13 cellular contexts compared by ENCODE assay signal in the genomic region with DNA sequence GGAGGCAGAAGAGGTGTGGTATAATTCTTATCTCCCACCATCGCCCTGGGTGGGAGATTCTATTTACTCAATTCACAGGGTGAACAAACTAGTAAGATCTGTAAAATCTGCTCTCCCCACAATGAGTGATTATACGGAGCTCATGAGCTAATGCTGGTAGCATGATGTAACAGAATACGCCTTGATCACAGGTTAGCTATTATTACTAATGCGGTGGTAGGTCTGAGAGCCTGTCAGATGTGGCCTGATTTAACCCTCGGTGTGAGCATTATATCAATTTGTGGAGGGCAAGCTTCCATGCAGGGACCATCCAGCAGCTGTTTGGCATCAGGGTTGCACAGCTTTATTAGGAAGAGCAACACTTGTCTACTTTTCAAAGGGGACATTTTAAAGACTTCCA. TPM values are rescaled to one million over a fixed set of nuclear protein-coding genes. Genes with fewer than 3 reads are reported as not detected.
DNase-seq lines count a peak whose midpoint lies in the region; ATAC-seq lines count a peak whose summit lies in the region.
"Had no signal": no experiment of that assay in that cellular context is flagged by ENCODE, and none has a peak within 500 bp of the region (broad histone marks: within the 10 kb centered on the region; RNA-seq: fewer than 3 reads in every experiment).

No MANE protein-coding gene starts in this region.

- intact Hi-C loops in sciatic nerve (cut with DNase I) (no loop called here), cardiac septum (cut with DNase I) (no loop called here)

- DNase-seq in DMS 273 treated with DMSO at 0.1 percent for 48 hours (lab: John Stamatoyannopoulos, UW) (peak; percentile 99), NCI-H2171 treated with DMSO at 0.1 percent for 48 hours (lab: John Stamatoyannopoulos, UW) (peak; percentile 99), sciatic nerve (ENCODE audit: low spot score) (no peak), cardiac septum (ENCODE audit: low spot score) (no peak), dedifferentiated amniotic fluid mesenchymal stem cell (ENCODE audit: extremely low spot score) (no peak)
- peak; percentile 8 for DNase-seq in central memory CD4-positive, alpha-beta T cell
- DNase-seq: activated T-cell treated with anti-CD3 and anti-CD28 coated beads, Interleukin-2, amount 50 U/mL, for 24 hours; amniotic stem cell; left cardiac atrium; NK-92 treated with Interleukin-12 subunit alpha and Interleukin-12 subunit beta, amount 100 ng/mL, for 24 hours; stomach had no signal

- peak; percentile 47 for ATAC-seq in sciatic nerve
- no peak for ATAC-seq in HG03457 (IDR thresholded peaks at IDR 0.05; ENCODE audit: unreplicated experiment)
- ATAC-seq: left cardiac atrium had no signal

RNA-seq across cellular contexts. Expression of a gene that starts 18.5 kb away (rescaled TPM):
- 3.7 TPM for total RNA-seq in sciatic nerve
- not detected for total RNA-seq in cardiac septum
- total RNA-seq: left cardiac atrium, right atrium auricular region had no signal

RNA-seq across cellular contexts. Expression of a gene that starts 32.4 kb away (rescaled TPM):
- total RNA-seq in sciatic nerve, result 14.5 TPM
- total RNA-seq in cardiac septum, result 3.0 TPM

Comparison
In these comparisons a context has a peak if more than half of its experiments do, and no peak if none do; other contexts are left out.
1. DNase-seq: peak in DMS 273 treated with DMSO at 0.1 percent for 48 hours (single experiment), NCI-H2171 treated with DMSO at 0.1 percent for 48 hours (single experiment) and central memory CD4-positive, alpha-beta T cell (single experiment); none in sciatic nerve (single experiment), cardiac septum (single experiment) and dedifferentiated amniotic fluid mesenchymal stem cell (single experiment).